ENCODE assay signal across 8 cellular contexts in genomic region chr7:128167316-128167691, GRCh38.
DNase-seq lines count a peak whose midpoint lies in the region; ATAC-seq and TF ChIP-seq lines count a peak whose summit lies in the region.

No MANE protein-coding gene starts in this region.

- H3K9me3 ChIP-seq in iPS-18c (ENCODE audit: control insufficient read depth, insufficient read depth, low read length): peaks cover 2% of the 10 kb centered on the region

- in situ Hi-C loops in astrocyte of the cerebellum (cut with HindIII; ENCODE audit: low sequenced_read_pairs): no loop called here

- TF ChIP-seq CTCF in astrocyte of the cerebellum (IDR thresholded peaks at IDR 0.05; ENCODE audit: low read depth, low read length, missing control alignments): no peak

- ATAC-seq in HG03097 (IDR thresholded peaks at IDR 0.05; ENCODE audit: low FRiP score, unreplicated experiment): no peak

- peak; percentile 3 for DNase-seq in stimulated activated CD4-positive, alpha-beta T cell treated with anti-CD3 and anti-CD28 coated beads, Interleukin-12 subunit alpha, Interleukin-12 subunit beta, amount 100 ng/mL, for 4 hours
- DNase-seq in stimulated activated CD4-positive, alpha-beta T cell treated with anti-CD3 and anti-CD28 coated beads, Interleukin-4, amount 100 ng/mL, for 4 hours: no peak
- DNase-seq in NCI-H345 (lab: John Stamatoyannopoulos, UW): peak; percentile 72
- peak; percentile 50 for DNase-seq in astrocyte of the cerebellum (ENCODE audit: low read depth)
- peak; percentile 30 for DNase-seq in skeletal muscle cell (ENCODE audit: low read depth)
- DNase-seq in NOMO-1 treated with DMSO at 0.1 percent for 48 hours (lab: John Stamatoyannopoulos, UW; ENCODE audit: unreplicated experiment): no peak

- H3K4me3 ChIP-seq in astrocyte of the cerebellum (ENCODE audit: low read depth, low read length) (peak overlapping the region; percentile 33), iPS-18c (ENCODE audit: insufficient read depth, low read depth, low read length) (peak overlapping the region; percentile 63), skeletal muscle cell (ENCODE audit: low read depth, low read length) (peak overlapping the region; percentile 42)

Comparison
In these comparisons a context has a peak if more than half of its experiments do, and no peak if none do; other contexts are left out.
1. DNase-seq: peak in stimulated activated CD4-positive, alpha-beta T cell treated with anti-CD3 and anti-CD28 coated beads, Interleukin-12 subunit alpha, Interleukin-12 subunit beta, amount 100 ng/mL, for 4 hours (single experiment), NCI-H345 (single experiment), astrocyte of the cerebellum (single experiment) and skeletal muscle cell (single experiment); none in stimulated activated CD4-positive, alpha-beta T cell treated with anti-CD3 and anti-CD28 coated beads, Interleukin-4, amount 100 ng/mL, for 4 hours (0 of 2) and NOMO-1 treated with DMSO at 0.1 percent for 48 hours (single experiment).
2. Peak in every context shown above with its lines, with median percentiles within 50 percentile points of each other: H3K4me3 ChIP-seq.